Comparison of ENCODE assay signal across 22 cellular contexts in the genomic region with DNA sequence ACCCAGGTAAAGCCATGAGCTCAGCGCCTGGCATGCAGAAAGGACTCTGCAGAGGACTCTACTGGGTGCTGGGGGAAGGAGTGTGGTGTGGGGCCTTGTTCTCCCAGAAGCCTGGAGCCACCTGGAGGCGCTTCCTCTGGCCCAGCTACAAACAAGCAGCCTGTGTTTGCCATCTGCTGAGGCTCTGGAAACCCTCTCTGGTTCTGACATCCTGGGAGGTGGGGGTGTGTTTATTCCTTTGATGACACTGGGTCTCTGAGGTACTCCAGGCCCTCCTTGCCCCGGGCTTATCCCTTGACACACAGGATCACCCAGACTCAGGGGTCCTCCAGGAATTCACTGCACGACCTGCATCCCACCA. TPM values are rescaled to one million over a fixed set of nuclear protein-coding genes. Genes with fewer than 3 reads are reported as not detected.
DNase-seq lines count a peak whose midpoint lies in the region; ATAC-seq, FAIRE-seq and TF ChIP-seq lines count a peak whose summit lies in the region.
"Had no signal": no experiment of that assay in that cellular context is flagged by ENCODE, and none has a peak within 500 bp of the region (broad histone marks: within the 10 kb centered on the region; RNA-seq: fewer than 3 reads in every experiment).

No MANE protein-coding gene starts in this region.

- no peak for FAIRE-seq in H1 (lab: Jason Lieb, UNC)
- FAIRE-seq: K562, TTC549 had no signal

- H4K12ac ChIP-seq in trophoblast cell (ENCODE audit: low read depth, low read length), result no peak overlapping the region

- no peaks in the 10 kb centered on the region for H3K23me2 ChIP-seq in H1 (ENCODE audit: low read depth, low read length)

- H3K9me3 ChIP-seq in DND-41 (ENCODE audit: insufficient read depth, low read length, severe bottlenecking) (no peaks in the 10 kb centered on the region), IMR-90 (ENCODE audit: control insufficient read depth, insufficient read depth, low read length) (no peaks in the 10 kb centered on the region), H1 (ENCODE audit: insufficient read depth in 2 of 2, low read depth in 1 of 2, low read length in 1 of 2) (no peaks in the 10 kb centered on the region), trophoblast cell (ENCODE audit: insufficient read depth, low read depth, low read length) (no peaks in the 10 kb centered on the region), gastroesophageal sphincter (no peaks in the 10 kb centered on the region)
- H3K9me3 ChIP-seq: Caco-2, MG63 had no signal

- H2AK5ac ChIP-seq in IMR-90 (ENCODE audit: low read depth, low read length), result no peak overlapping the region
- H2AK5ac ChIP-seq in H1 (ENCODE audit: low read depth, low read length), result no peak overlapping the region
- no peak overlapping the region for H2AK5ac ChIP-seq in trophoblast cell (ENCODE audit: low read length)

- TF ChIP-seq RAD21 in IMR-90 (IDR thresholded peaks at IDR 0.05; ENCODE audit: low read length) (no peak), H1 (IDR thresholded peaks at IDR 0.05 in 1 of 2, conservative IDR thresholded peaks at IDR 0.05 in 1 of 2; ENCODE audit: low read depth in 2 of 2, low read length in 2 of 2) (no peak)

- H3K79me2 ChIP-seq in DND-41 (ENCODE audit: insufficient read depth, low read length), result peaks cover 31% of the 10 kb centered on the region
- H3K79me2 ChIP-seq in H1 (ENCODE audit: control insufficient read depth in 1 of 2, insufficient read depth in 2 of 2, low read length in 2 of 2), result peaks cover 0 to 18% of the 10 kb centered on the region in 2 experiments; a peak in 1 of 4 replicates
- H3K79me2 ChIP-seq in trophoblast cell (ENCODE audit: control insufficient read depth, insufficient read depth, low read length, poor library complexity), result no peaks in the 10 kb centered on the region

- H2BK20ac ChIP-seq in IMR-90 (ENCODE audit: low read depth, low read length) (no peak overlapping the region), H1 (ENCODE audit: low read length) (no peak overlapping the region)

- H3K4me3 ChIP-seq in DND-41 (ENCODE audit: low read depth in 1 of 2, low read length in 2 of 2), result no peak overlapping the region
- no peak overlapping the region for H3K4me3 ChIP-seq in IMR-90 (ENCODE audit: insufficient read depth, low read depth, low read length)
- H3K4me3 ChIP-seq in H1 (ENCODE audit: extremely low read depth in 1 of 4, insufficient read depth in 2 of 4, low read depth in 3 of 4, low read length in 4 of 4), result no peak overlapping the region
- no peak overlapping the region for H3K4me3 ChIP-seq in trophoblast cell (ENCODE audit: low read depth, low read length)
- H3K4me3 ChIP-seq in gastroesophageal sphincter, result no peak overlapping the region
- H3K4me3 ChIP-seq: BLaER1 treated with 17β-estradiol and CSF1 and Interleukin-3, amounts not matched to agents 10 nM and 100 nM; cardiac muscle cell; K562; MG63; smooth muscle cell had no signal

- TF ChIP-seq EP300 in H1 (IDR thresholded peaks at IDR 0.05; ENCODE audit: borderline replicate concordance in 1 of 2, low read depth in 2 of 2, low read length in 2 of 2) (no peak), gastroesophageal sphincter (IDR thresholded peaks at IDR 0.05) (no peak)

- H4K5ac ChIP-seq in IMR-90 (ENCODE audit: low read depth, low read length) (no peak overlapping the region), H1 (ENCODE audit: insufficient read length, low read depth, low read length) (no peak overlapping the region)

- peaks cover 35% of the 10 kb centered on the region for H4K20me1 ChIP-seq in DND-41 (ENCODE audit: insufficient read depth, low read length)
- H4K20me1 ChIP-seq in IMR-90 (ENCODE audit: insufficient read depth, low read length), result no peaks in the 10 kb centered on the region
- peaks cover 17 to 21% of the 10 kb centered on the region in 2 experiments for H4K20me1 ChIP-seq in H1 (replicated peaks in 1 of 2; ENCODE audit: control insufficient read depth in 1 of 2, insufficient read depth in 2 of 2, low read length in 2 of 2)

- WGBS in IMR-90 (ENCODE audit: extremely low coverage in 2 of 2, insufficient read length in 1 of 2), 2 experiments, result 100% methylated on average over 2 of the region's 4 CpGs; no CpG with 5 or more reads in 1 of the 2 experiments
- WGBS in H1 (ENCODE audit: extremely low coverage in 1 of 2, insufficient coverage in 1 of 2, insufficient read length in 1 of 2, insufficient replicate concordance in 2 of 2, low coverage in 1 of 2, low lambda C conversion rate in 2 of 2, missing lambda C conversion rate in 1 of 2), 2 experiments, result 84% methylated on average over 4 of the region's 4 CpGs; no CpG with 5 or more reads in 1 of the 2 experiments
- WGBS in trophoblast cell (ENCODE audit: extremely low coverage, insufficient coverage, insufficient read length), result no CpG with 5 or more reads among the region's 4 CpGs
- 67 to 94% methylated on average over 1 to 3 of the region's 4 CpGs for WGBS in gastroesophageal sphincter (ENCODE audit: low coverage in 1 of 2), 2 donors

- H3K36me3 ChIP-seq in DND-41 (ENCODE audit: insufficient read depth, low read length), result peaks cover 80% of the 10 kb centered on the region
- peaks cover 38% of the 10 kb centered on the region for H3K36me3 ChIP-seq in IMR-90 (ENCODE audit: control insufficient read depth, insufficient read depth, low read length)
- H3K36me3 ChIP-seq in H1 (ENCODE audit: control insufficient read depth in 2 of 4, insufficient read depth in 4 of 4, low read length in 3 of 4), result peaks cover 22 to 49% (median 33%) of the 10 kb centered on the region in 4 experiments
- H3K36me3 ChIP-seq in trophoblast cell (ENCODE audit: control insufficient read depth in 1 of 2, insufficient read depth in 2 of 2, low read length in 2 of 2), result peaks cover 51 to 56% of the 10 kb centered on the region in 2 experiments
- H3K36me3 ChIP-seq in gastroesophageal sphincter, result peaks cover 0 to 47% of the 10 kb centered on the region in 2 donors

- peak overlapping the region; percentile 37 for H2AK9ac ChIP-seq in IMR-90 (replicated peaks; ENCODE audit: low read depth, low read length, poor library complexity)

- dilution Hi-C loops in IMR-90 (cut with HindIII; ENCODE audit: low sequenced_read_pairs, unreplicated experiment), result no loop called here

- peaks cover 8 to 39% of the 10 kb centered on the region in 2 experiments; a peak in 3 of 4 replicates for H3K79me1 ChIP-seq in IMR-90 (ENCODE audit: low read depth in 1 of 2, low read length in 2 of 2)
- peaks cover 12% of the 10 kb centered on the region for H3K79me1 ChIP-seq in H1 (ENCODE audit: low read depth, low read length)
- no peaks in the 10 kb centered on the region for H3K79me1 ChIP-seq in trophoblast cell (ENCODE audit: low read length)

- no peak overlapping the region for H2BK15ac ChIP-seq in IMR-90 (ENCODE audit: low read depth, low read length)
- H2BK15ac ChIP-seq in H1 (ENCODE audit: low read length), result no peak overlapping the region

- no peak overlapping the region for H2BK5ac ChIP-seq in IMR-90 (ENCODE audit: low read depth, low read length, poor library complexity, severe bottlenecking)
- H2BK5ac ChIP-seq in H1 (ENCODE audit: low read depth, low read length), result no peak overlapping the region; the same call in 1 of the 2 replicates
- H2BK5ac ChIP-seq in trophoblast cell (ENCODE audit: low read depth, low read length, poor library complexity), result no peak overlapping the region

- H3K9ac ChIP-seq in DND-41 (ENCODE audit: low read depth, low read length), result no peak overlapping the region
- H3K9ac ChIP-seq in IMR-90 (ENCODE audit: low read depth, low read length), result no peak overlapping the region
- no peak overlapping the region for H3K9ac ChIP-seq in H1 (replicated peaks in 1 of 4; ENCODE audit: extremely low read depth in 1 of 4, low read depth in 3 of 4, low read length in 3 of 4)
- H3K9ac ChIP-seq in trophoblast cell (ENCODE audit: low read length), result no peak overlapping the region

- H3K4ac ChIP-seq in IMR-90 (ENCODE audit: low read depth, low read length), result no peak overlapping the region
- no peak overlapping the region for H3K4ac ChIP-seq in H1 (replicated peaks; ENCODE audit: insufficient read length, low read depth, low read length)
- H3K4ac ChIP-seq in trophoblast cell (ENCODE audit: low read depth, low read length), result no peak overlapping the region

- H3K23ac ChIP-seq in IMR-90 (ENCODE audit: low read depth, low read length) (no peak overlapping the region), H1 (ENCODE audit: insufficient read length) (no peak overlapping the region), trophoblast cell (ENCODE audit: low read length) (no peak overlapping the region)

- H3K18ac ChIP-seq in IMR-90 (ENCODE audit: low read depth, low read length) (no peak overlapping the region), H1 (ENCODE audit: extremely low read depth, low read length) (no peak overlapping the region), trophoblast cell (ENCODE audit: low read length) (no peak overlapping the region)

- intact Hi-C loops in IMR-90 (cut with micrococcal nuclease), result no loop called here

- H3K9me1 ChIP-seq in IMR-90 (ENCODE audit: insufficient read depth, low read length), result no peaks in the 10 kb centered on the region; the same call in 1 of the 2 replicates

- TF ChIP-seq CTCF in DND-41 (IDR thresholded peaks at IDR 0.05; ENCODE audit: borderline replicate concordance, extremely low read depth, low read length, poor library complexity, severe bottlenecking) (peak; percentile 1), IMR-90 (conservative IDR thresholded peaks at IDR 0.05; ENCODE audit: low read depth, low read length) (no peak), H1 (IDR thresholded peaks at IDR 0.05; ENCODE audit: control extremely low read depth in 1 of 3, insufficient read depth in 1 of 3, low read depth in 1 of 3, low read length in 3 of 3) (no peak), gastroesophageal sphincter (IDR thresholded peaks at IDR 0.05) (no peak)

- H3K4me1 ChIP-seq in DND-41 (ENCODE audit: insufficient read depth, low read length), result no peaks in the 10 kb centered on the region
- no peaks in the 10 kb centered on the region for H3K4me1 ChIP-seq in IMR-90 (ENCODE audit: control insufficient read depth, insufficient read depth, low read length)
- H3K4me1 ChIP-seq in H1 (replicated peaks in 1 of 4; ENCODE audit: control insufficient read depth in 3 of 4, insufficient read depth in 4 of 4, low read length in 3 of 4), result peaks cover 0 to 2% (median 0%) of the 10 kb centered on the region in 4 experiments; a peak in 4 of 7 replicates
- peaks cover 4 to 5% of the 10 kb centered on the region in 2 experiments for H3K4me1 ChIP-seq in trophoblast cell (ENCODE audit: control insufficient read depth in 1 of 2, insufficient read depth in 2 of 2, low read length in 2 of 2)
- peaks cover 0 to 18% (median 7%) of the 10 kb centered on the region in 3 donors for H3K4me1 ChIP-seq in gastroesophageal sphincter
- H3K4me1 ChIP-seq: Caco-2 had no signal

- no peak overlapping the region for H3K27ac ChIP-seq in DND-41 (ENCODE audit: low read length)
- H3K27ac ChIP-seq in IMR-90 (ENCODE audit: insufficient read depth, low read length), result no peak overlapping the region
- peak overlapping the region; percentile 56 for H3K27ac ChIP-seq in H1 (ENCODE audit: low read depth, low read length)
- peak overlapping the region; percentile 4 for H3K27ac ChIP-seq in trophoblast cell (ENCODE audit: low read depth, low read length)
- H3K27ac ChIP-seq in gastroesophageal sphincter, result no peak overlapping the region

- H4K91ac ChIP-seq in IMR-90 (ENCODE audit: insufficient read depth, low read depth, low read length) (no peak overlapping the region), H1 (replicated peaks; ENCODE audit: insufficient read length, low read length) (no peak overlapping the region), trophoblast cell (ENCODE audit: low read depth, low read length) (no peak overlapping the region)

- no peak overlapping the region for H2BK12ac ChIP-seq in H1 (ENCODE audit: low read depth, low read length)
- H2BK12ac ChIP-seq in trophoblast cell (ENCODE audit: low read length), result no peak overlapping the region

- no peak for ATAC-seq in DND-41 (ENCODE audit: insufficient read depth, low read depth)
- ATAC-seq in IMR-90 (ENCODE audit: low read depth), result no peak
- ATAC-seq in gastroesophageal sphincter, result no peak
- no peak for ATAC-seq in HG02981 (IDR thresholded peaks at IDR 0.05; ENCODE audit: unreplicated experiment)
- no peak for ATAC-seq in HG03460 (IDR thresholded peaks at IDR 0.05; ENCODE audit: unreplicated experiment)
- ATAC-seq: activated T-cell treated with anti-CD3 and anti-CD28 coated beads, Interleukin-2, amount 50 U/mL, for 4 hours; Right ventricle myocardium inferior had no signal

- H3K27me3 ChIP-seq in DND-41 (ENCODE audit: insufficient read depth, low read length, poor library complexity), result no peaks in the 10 kb centered on the region
- no peaks in the 10 kb centered on the region for H3K27me3 ChIP-seq in IMR-90 (ENCODE audit: control insufficient read depth, insufficient read depth, low read length)
- no peaks in the 10 kb centered on the region for H3K27me3 ChIP-seq in H1 (replicated peaks in 1 of 4; ENCODE audit: control insufficient read depth in 3 of 4, extremely low read depth in 1 of 4, insufficient read depth in 3 of 4, low read length in 3 of 4)
- H3K27me3 ChIP-seq in trophoblast cell (ENCODE audit: insufficient read depth, low read length), result no peaks in the 10 kb centered on the region
- no peaks in the 10 kb centered on the region for H3K27me3 ChIP-seq in gastroesophageal sphincter
- H3K27me3 ChIP-seq: BLaER1 treated with 17β-estradiol and CSF1 and Interleukin-3, amounts not matched to agents 10 nM and 100 nM; cardiac muscle cell; MG63 had no signal

- no peak overlapping the region for H3K14ac ChIP-seq in IMR-90 (replicated peaks; ENCODE audit: low read depth, low read length)
- no peak overlapping the region for H3K14ac ChIP-seq in H1 (ENCODE audit: insufficient read length)
- H3K14ac ChIP-seq in trophoblast cell (ENCODE audit: low read length), result no peak overlapping the region

- in situ Hi-C loops in IMR-90 (cut with MboI; ENCODE audit: low sequenced_read_pairs), result no loop called here

- no TSS peak for BruUV-seq in IMR-90 (replicated peaks; lab: Mats Ljungman, UMichigan)

- H2BK120ac ChIP-seq in IMR-90 (ENCODE audit: low read depth, low read length) (no peak overlapping the region), H1 (replicated peaks; ENCODE audit: low read depth, low read length) (no peak overlapping the region), trophoblast cell (ENCODE audit: insufficient read depth, low read length, poor library complexity) (no peak overlapping the region)

- CTCF ChIA-PET in IMR-90 (lab: Yijun Ruan, JAX) (no interaction called here), H1 (lab: Charles Lee; ENCODE audit: partially characterized antibody) (interaction anchor here (0.6 to 7.0 kb wide), 14 partner anchors 13 to 1058 kb away, joined by 3 to 129 read pairs (median 6); a partner anchor contains a TSS)

- POLR2A ChIA-PET in IMR-90 (lab: Charles Lee; ENCODE audit: unreplicated experiment), result no interaction called here
- POLR2A ChIA-PET in H1 (lab: Charles Lee; ENCODE audit: partially characterized antibody), result interaction anchor here (1.5 kb wide), 1 partner anchor 45 kb away, joined by 3 read pairs; a partner anchor contains a TSS

- H3K56ac ChIP-seq in IMR-90 (ENCODE audit: extremely low read depth, insufficient read depth, low read length), result no peak overlapping the region
- H3K56ac ChIP-seq in H1 (replicated peaks; ENCODE audit: insufficient read length, low read depth, low read length), result no peak overlapping the region

- H4K8ac ChIP-seq in IMR-90 (ENCODE audit: low read depth in 2 of 2, low read length in 2 of 2), result no peak overlapping the region
- no peak overlapping the region for H4K8ac ChIP-seq in H1 (ENCODE audit: extremely low read depth, insufficient read depth, low read length)
- H4K8ac ChIP-seq in trophoblast cell (ENCODE audit: low read depth, low read length), result no peak overlapping the region

- H2AFZ ChIP-seq in DND-41 (ENCODE audit: low read depth, low read length), result no peak overlapping the region
- H2AFZ ChIP-seq in IMR-90 (replicated peaks; ENCODE audit: low read length, poor library complexity), result no peak overlapping the region
- H2AFZ ChIP-seq in H1 (ENCODE audit: low read length), result no peak overlapping the region
- no peak overlapping the region for H2AFZ ChIP-seq in trophoblast cell (ENCODE audit: insufficient read depth, low read length, poor library complexity)

- H3K4me2 ChIP-seq in DND-41 (ENCODE audit: insufficient read depth, low read length) (no peak overlapping the region), IMR-90 (ENCODE audit: low read depth, low read length) (no peak overlapping the region), H1 (ENCODE audit: insufficient read depth in 1 of 2, low read depth in 2 of 2, low read length in 2 of 2) (no peak overlapping the region), trophoblast cell (ENCODE audit: low read length) (no peak overlapping the region)
- H3K4me2 ChIP-seq: BLaER1 treated with 17β-estradiol and CSF1 and Interleukin-3, amounts not matched to agents 10 nM and 100 nM; smooth muscle cell had no signal

- TF ChIP-seq POLR2A in IMR-90 (IDR thresholded peaks at IDR 0.05; ENCODE audit: low read depth, low read length), result no peak
- no peak for TF ChIP-seq POLR2A in H1 (IDR thresholded peaks at IDR 0.05; ENCODE audit: control extremely low read depth in 1 of 2, low read depth in 2 of 2, low read length in 2 of 2)
- TF ChIP-seq POLR2A in gastroesophageal sphincter (IDR thresholded peaks at IDR 0.05), result no peak

- DNase-seq in DND-41, result no peak
- DNase-seq in IMR-90, result no peak
- no peak for DNase-seq in H1 (ENCODE audit: low read depth in 1 of 2, low spot score in 2 of 2)
- no peak for DNase-seq in trophoblast cell
- DNase-seq: activated CD4-positive, CD25-positive, alpha-beta regulatory T cell treated with anti-CD3 and anti-CD28 coated beads, Interleukin-2, amount 50 U/mL, for 72 hours; activated CD8-positive, alpha-beta memory T cell treated with anti-CD3 and anti-CD28 coated beads for 24 hours; activated naive CD4-positive, alpha-beta T cell treated with Interleukin-2 at 50 U/mL for 16 hours; activated T-cell treated with anti-CD3 and anti-CD28 coated beads, Interleukin-2, amount 50 U/mL, for 4 hours; Caco-2; glutamatergic neuron; mammary epithelial cell; MG63; SW 1271 had no signal

RNA-seq across cellular contexts. Expression of a gene that starts 44.9 kb away (rescaled TPM):
- 69.4 and 69.5 TPM in 2 replicates for total RNA-seq in IMR-90 (2012; rRNA removed)
- 33.2 and 39.4 TPM in 2 replicates for polyA plus RNA-seq in IMR-90 (2012; rRNA removed)
- polyA plus RNA-seq in IMR-90 (2012; cell fraction: cytosol; rRNA removed), result 19.0 and 26.8 TPM in 2 replicates
- 34.9 and 48.9 TPM in 2 replicates for polyA plus RNA-seq in IMR-90 (2012; cell fraction: nucleus; rRNA removed; ENCODE audit: low replicate concordance)
- total RNA-seq in H1 (2021; fragmentation: NEBNext Ultra II Directional; extraction: Animal tissue kit (Norgen Biotek cat#: 25700)), result 56.2 and 57.6 TPM in 2 replicates
- 37.9 and 38.4 TPM in 2 replicates for polyA plus RNA-seq in H1 (2011; rRNA removed)
- 45.0 TPM for polyA plus RNA-seq in H1 (2011; cell fraction: cytosol; rRNA removed)
- polyA plus RNA-seq in H1 (2011; cell fraction: nucleus; rRNA removed), result 140 TPM
- polyA plus RNA-seq in H1 (2012, experiment 1 of 2), result 59.1 to 83.2 TPM (median 80.3 TPM) in 4 replicates
- polyA plus RNA-seq in H1 (2012, experiment 2 of 2), result 14.1 TPM
- polyA plus RNA-seq in H1 (2013, experiment 1 of 2), result 43.6 TPM
- polyA plus RNA-seq in H1 (2013, experiment 2 of 2), result 40.8 TPM
- polyA minus RNA-seq in H1 (2011; rRNA and poly(A)+ RNA removed), result 98.9 and 141 TPM in 2 replicates
- polyA minus RNA-seq in H1 (2011; cell fraction: cytosol; rRNA and poly(A)+ RNA removed), result 33.6 TPM
- 67.6 TPM for polyA minus RNA-seq in H1 (2011; cell fraction: nucleus; rRNA and poly(A)+ RNA removed)
- polyA plus RNA-seq in trophoblast cell (2013), result 28.3 and 31.1 TPM in 2 replicates
- 10 to 100 TPM; 42.5 to 76.0 (median 56.3) TPM for total RNA-seq in gastroesophageal sphincter

Comparison
In these comparisons a context has a peak if more than half of its experiments do, and no peak if none do; other contexts are left out.
1. H3K27ac ChIP-seq: peak in H1 (single experiment) and trophoblast cell (single experiment); none in DND-41 (single experiment), IMR-90 (single experiment) and gastroesophageal sphincter (0 of 4).